Comparison of ENCODE assay signal across 19 cellular contexts in the genomic region with DNA sequence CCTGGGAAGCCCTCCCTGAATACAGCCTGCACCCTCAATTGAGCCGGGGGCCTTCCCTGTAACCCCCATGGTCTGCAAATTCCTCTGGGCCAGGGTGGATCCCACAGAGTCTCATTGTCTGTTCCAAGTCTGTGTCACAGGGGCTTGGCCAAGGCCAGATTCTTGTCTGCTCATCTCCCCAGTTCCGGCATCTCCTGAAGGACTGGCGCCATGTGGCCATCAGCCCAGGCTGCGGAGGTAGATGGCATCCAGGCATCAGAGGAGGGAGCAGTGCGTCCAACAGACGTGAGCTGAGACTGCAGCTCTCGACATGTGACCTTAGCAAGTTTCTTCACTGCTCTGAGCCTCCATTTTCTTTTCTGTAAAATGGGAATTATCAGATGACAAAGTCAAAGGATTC. TPM values are rescaled to one million over a fixed set of nuclear protein-coding genes. Genes with fewer than 3 reads are reported as not detected.
DNase-seq lines count a peak whose midpoint lies in the region; ATAC-seq and TF ChIP-seq lines count a peak whose summit lies in the region.
"Had no signal": no experiment of that assay in that cellular context is flagged by ENCODE, and none has a peak within 500 bp of the region (broad histone marks: within the 10 kb centered on the region; RNA-seq: fewer than 3 reads in every experiment).

No MANE protein-coding gene starts in this region.

- H3K4me1 Mint-ChIP-seq in T-helper 17 cell: peaks cover 5% of the 10 kb centered on the region
- peaks cover 25% of the 10 kb centered on the region for H3K4me1 Mint-ChIP-seq in stimulated activated effector memory CD8-positive, alpha-beta T cell treated with anti-CD3 and anti-CD28 coated beads, Interleukin-12 subunit alpha, Interleukin-12 subunit beta, amount 100 ng/mL, for 72 hours

- H3K9me3 ChIP-seq in T-helper 17 cell (ENCODE audit: control insufficient read depth, low read length, poor library complexity, severe bottlenecking) (no peaks in the 10 kb centered on the region), body of pancreas (no peaks in the 10 kb centered on the region)
- H3K9me3 ChIP-seq: Peyer's patch had no signal

- H3K4me1 ChIP-seq in body of pancreas: no peaks in the 10 kb centered on the region
- H3K4me1 ChIP-seq: Peyer's patch had no signal

- no peaks in the 10 kb centered on the region for H3K9me3 Mint-ChIP-seq in activated naive CD4-positive, alpha-beta T cell treated with anti-CD3 and anti-CD28 coated beads, Interleukin-2, amount 50 U/mL, for 72 hours
- no peaks in the 10 kb centered on the region for H3K9me3 Mint-ChIP-seq in stimulated activated effector memory CD8-positive, alpha-beta T cell treated with anti-CD3 and anti-CD28 coated beads, Interleukin-12 subunit alpha, Interleukin-12 subunit beta, amount 100 ng/mL, for 72 hours
- H3K9me3 Mint-ChIP-seq: CD4-positive, CD25-positive, alpha-beta regulatory T cell had no signal

- no peak for TF ChIP-seq CTCF in body of pancreas (IDR thresholded peaks at IDR 0.05)

- no peak for ATAC-seq in activated naive CD4-positive, alpha-beta T cell treated with anti-CD3 and anti-CD28 coated beads, Interleukin-2, amount 50 U/mL, for 72 hours
- no peak for ATAC-seq in T-helper 17 cell
- no peak for ATAC-seq in stimulated activated effector memory CD8-positive, alpha-beta T cell treated with anti-CD3 and anti-CD28 coated beads, Interleukin-12 subunit alpha, Interleukin-12 subunit beta, amount 100 ng/mL, for 72 hours
- no peak for ATAC-seq in body of pancreas

- H3K27ac ChIP-seq in body of pancreas: no peak overlapping the region
- H3K27ac ChIP-seq: 22Rv1, Peyer's patch had no signal

- H3K27me3 Mint-ChIP-seq in T-helper 17 cell: no peaks in the 10 kb centered on the region
- H3K27me3 Mint-ChIP-seq: B cell; CD4-positive, CD25-positive, alpha-beta regulatory T cell had no signal

- 95 to 96% methylated on average over 7 of the region's 7 CpGs for WGBS in body of pancreas, 2 donors

- no peak for DNase-seq in activated naive CD4-positive, alpha-beta T cell treated with anti-CD3 and anti-CD28 coated beads, Interleukin-2, amount 50 U/mL, for 72 hours (ENCODE audit: low spot score in 2 of 2)
- no peak for DNase-seq in activated naive CD4-positive, alpha-beta T cell treated with anti-CD3 and anti-CD28 coated beads, Interleukin-2, amount 50 U/mL, for 16 hours
- DNase-seq in T-helper 17 cell (no peak), cerebellum (ENCODE audit: low spot score) (peak; percentile 64), body of pancreas (no peak), GF-D8 (lab: John Stamatoyannopoulos, UW) (no peak), NK-92 (lab: John Stamatoyannopoulos, UW; ENCODE audit: unreplicated experiment) (no peak)
- no peak for DNase-seq in stimulated activated effector memory CD8-positive, alpha-beta T cell treated with anti-CD3 and anti-CD28 coated beads, Interleukin-12 subunit alpha, Interleukin-12 subunit beta, amount 100 ng/mL, for 72 hours (ENCODE audit: low spot score in 2 of 2)
- DNase-seq: CD4-positive, CD25-positive, alpha-beta regulatory T cell; DMS53; EL; GOT3; NCI-H1417 treated with DMSO at 0.1 percent for 48 hours; NCI-H187 treated with DMSO at 0.1 percent for 48 hours; NCI-H526; Peyer's patch; Right ventricle myocardium superior had no signal

- H3K4me3 Mint-ChIP-seq in T-helper 17 cell: no peak overlapping the region
- no peak overlapping the region for H3K4me3 Mint-ChIP-seq in stimulated activated effector memory CD8-positive, alpha-beta T cell treated with anti-CD3 and anti-CD28 coated beads, Interleukin-12 subunit alpha, Interleukin-12 subunit beta, amount 100 ng/mL, for 72 hours
- H3K4me3 Mint-ChIP-seq: B cell; CD4-positive, CD25-positive, alpha-beta regulatory T cell had no signal

- TF ChIP-seq POLR2A in body of pancreas (IDR thresholded peaks at IDR 0.05): no peak

- intact Hi-C loops in body of pancreas (cut with DNase I): no loop called here

- H3K27ac Mint-ChIP-seq in activated naive CD4-positive, alpha-beta T cell treated with anti-CD3 and anti-CD28 coated beads, Interleukin-2, amount 50 U/mL, for 72 hours: peak overlapping the region; percentile 66 to 77
- H3K27ac Mint-ChIP-seq in T-helper 17 cell: peak overlapping the region; percentile 57
- peak overlapping the region; percentile 48 for H3K27ac Mint-ChIP-seq in stimulated activated effector memory CD8-positive, alpha-beta T cell treated with anti-CD3 and anti-CD28 coated beads, Interleukin-12 subunit alpha, Interleukin-12 subunit beta, amount 100 ng/mL, for 72 hours
- H3K27ac Mint-ChIP-seq: B cell had no signal

- H3K36me3 ChIP-seq in body of pancreas (replicated peaks in 1 of 2; ENCODE audit: insufficient read depth in 1 of 2, low read depth in 2 of 2): peaks cover 0 to 8% of the 10 kb centered on the region in 2 donors

- H3K27me3 ChIP-seq in body of pancreas: no peaks in the 10 kb centered on the region
- H3K27me3 ChIP-seq: Peyer's patch had no signal

- H3K4me3 ChIP-seq in body of pancreas: no peak overlapping the region
- H3K4me3 ChIP-seq: Peyer's patch had no signal

- no peaks in the 10 kb centered on the region for H3K36me3 Mint-ChIP-seq in activated naive CD4-positive, alpha-beta T cell treated with anti-CD3 and anti-CD28 coated beads, Interleukin-2, amount 50 U/mL, for 72 hours
- H3K36me3 Mint-ChIP-seq in T-helper 17 cell (ENCODE audit: low read depth): peaks cover 7% of the 10 kb centered on the region
- H3K36me3 Mint-ChIP-seq in stimulated activated effector memory CD8-positive, alpha-beta T cell treated with anti-CD3 and anti-CD28 coated beads, Interleukin-12 subunit alpha, Interleukin-12 subunit beta, amount 100 ng/mL, for 72 hours: peaks cover 50% of the 10 kb centered on the region

RNA-seq across cellular contexts. Expression of gene RPL26L1, which starts 37.3 kb away (rescaled TPM):
- total RNA-seq in activated naive CD4-positive, alpha-beta T cell treated with anti-CD3 and anti-CD28 coated beads, Interleukin-2, amount 50 U/mL, for 72 hours: 10 to 100 TPM; 53.5 to 61.6 TPM
- 10 to 100 TPM; 13.9 to 17.7 TPM for total RNA-seq in T-helper 17 cell
- total RNA-seq in cerebellum: 19.5 TPM
- total RNA-seq in body of pancreas: 10 to 100 TPM in 1 of 2 donors, 1 to 10 TPM in 1; 7.3 to 11.4 TPM
